Comparison of ENCODE assay signal across 21 cellular contexts in genomic region chr6:45746046-45746445, GRCh38.
DNase-seq lines count a peak whose midpoint lies in the region; ATAC-seq and TF ChIP-seq lines count a peak whose summit lies in the region.
"Had no signal": no experiment of that assay in that cellular context is flagged by ENCODE, and none has a peak within 500 bp of the region (broad histone marks: within the 10 kb centered on the region; RNA-seq: fewer than 3 reads in every experiment).

No MANE protein-coding gene starts in this region.

- no peak overlapping the region for H3K27ac ChIP-seq in A673 (ENCODE audit: low read depth, low read length, poor library complexity, severe bottlenecking)
- H3K27ac ChIP-seq: left lung, spleen, WERI-Rb-1 had no signal

- H3K36me3 ChIP-seq in A673 (ENCODE audit: insufficient read depth, low read length, poor library complexity, severe bottlenecking): no peaks in the 10 kb centered on the region
- H3K36me3 ChIP-seq: left lung, spleen, WERI-Rb-1 had no signal

- BruUV-seq in A673 (replicated peaks; lab: Mats Ljungman, UMichigan): no TSS peak

- ATAC-seq in SK-N-SH treated with all-trans-retinoic acid at 6 μM for 48 hours: peak; percentile 60; the same call in 2 of the 3 replicates
- ATAC-seq in HG03565 (IDR thresholded peaks at IDR 0.05; ENCODE audit: unreplicated experiment): no peak
- ATAC-seq in GM18907 (IDR thresholded peaks at IDR 0.05; ENCODE audit: unreplicated experiment): no peak
- ATAC-seq: activated naive CD8-positive, alpha-beta T cell treated with anti-CD3 and anti-CD28 coated beads, Interleukin-2, amount 50 U/mL, for 24 hours; left lung; stimulated activated naive B cell treated with anti-CD40 and anti-IgM and Interleukin-4, amounts not matched to agents 10 μg/mL and 1 μg/mL and 100 μg/mL, for 72 hours; T-cell had no signal

- no peak for TF ChIP-seq CTCF in A673 (conservative IDR thresholded peaks at IDR 0.05; ENCODE audit: low read depth, low read length)
- TF ChIP-seq CTCF in fibroblast of mammary gland (conservative IDR thresholded peaks at IDR 0.05; ENCODE audit: control insufficient read depth, insufficient read depth, low read depth, low read length): no peak

- POLR2A ChIA-PET in A673 (lab: Charles Lee; ENCODE audit: low non-redundant PET): no interaction called here

- peaks cover 9% of the 10 kb centered on the region for H3K9me3 ChIP-seq in A673 (ENCODE audit: low read depth, low read length, poor library complexity, severe bottlenecking)

- DNase-seq in A673 (ENCODE audit: low spot score) (peak; percentile 73), GM04503 (ENCODE audit: low read depth) (peak; percentile 23), fibroblast of mammary gland (ENCODE audit: low read depth) (peak; percentile 77), GOT3 (lab: John Stamatoyannopoulos, UW) (no peak), COLO829 (ENCODE audit: low spot score) (no peak)
- DNase-seq: ACHN; activated naive CD8-positive, alpha-beta T cell treated with anti-CD3 and anti-CD28 coated beads, Interleukin-2, amount 50 U/mL, for 24 hours; Calu3; Karpas-422; left lung; naive B cell; NCI-H1417 treated with DMSO at 0.1 percent for 48 hours; NCI-H510A; spleen; stimulated activated naive B cell treated with anti-CD40 and anti-IgM and Interleukin-4, amounts not matched to agents 10 μg/mL and 1 μg/mL and 100 μg/mL, for 72 hours; T-cell; trophoblast cell; WERI-Rb-1 had no signal

- no peaks in the 10 kb centered on the region for H3K27me3 ChIP-seq in A673 (replicated peaks; ENCODE audit: insufficient read depth, low read depth, low read length, poor library complexity)
- H3K27me3 ChIP-seq: left lung, spleen had no signal

- intact Hi-C loops in A673 (cut with micrococcal nuclease; ENCODE audit: unreplicated experiment): no loop called here

- peaks cover 8% of the 10 kb centered on the region for H3K4me1 ChIP-seq in A673 (ENCODE audit: insufficient read depth, low read length, poor library complexity, severe bottlenecking)

- H3K4me3 ChIP-seq in A673 (ENCODE audit: low read depth, low read length, poor library complexity, severe bottlenecking) (no peak overlapping the region), fibroblast of mammary gland (ENCODE audit: control insufficient read depth, low read depth, low read length) (no peak overlapping the region)
- H3K4me3 ChIP-seq: left lung, spleen had no signal

- CTCF ChIA-PET in A673 (lab: Charles Lee): no interaction called here

TF ChIP-seq in SK-N-SH treated with all-trans-retinoic acid at 6 μM for 48 hours, 23 proteins besides CTCF, POLR2A, EP300 and RAD21:
- TF ChIP-seq BACH2 (CRISPR knock-in tag; IDR thresholded peaks at IDR 0.05; ENCODE audit: borderline replicate concordance) (no peak), ISL1 (CRISPR knock-in tag; IDR thresholded peaks at IDR 0.05) (no peak), GLIS3 (CRISPR knock-in tag; IDR thresholded peaks at IDR 0.05) (no peak), SNAI2 (CRISPR knock-in tag; IDR thresholded peaks at IDR 0.05) (no peak), RARB (CRISPR knock-in tag; IDR thresholded peaks at IDR 0.05) (no peak), CSDC2 (CRISPR knock-in tag; IDR thresholded peaks at IDR 0.05) (no peak), TCF4 (CRISPR knock-in tag; IDR thresholded peaks at IDR 0.05; ENCODE audit: borderline replicate concordance) (no peak), ZNF565 (CRISPR knock-in tag; conservative IDR thresholded peaks at IDR 0.05; ENCODE audit: low read depth) (no peak), OSR1 (CRISPR knock-in tag; IDR thresholded peaks at IDR 0.05) (no peak), ESRRG (CRISPR knock-in tag; IDR thresholded peaks at IDR 0.05) (no peak), POU6F1 (CRISPR knock-in tag; IDR thresholded peaks at IDR 0.05; ENCODE audit: borderline replicate concordance, low read depth) (no peak), ZC3H10 (CRISPR knock-in tag; IDR thresholded peaks at IDR 0.05) (no peak), CREB5 (CRISPR knock-in tag; IDR thresholded peaks at IDR 0.05; ENCODE audit: low read depth) (no peak), CSRNP3 (CRISPR knock-in tag; IDR thresholded peaks at IDR 0.05) (no peak), PATZ1 (CRISPR knock-in tag; IDR thresholded peaks at IDR 0.05; ENCODE audit: borderline replicate concordance) (no peak), ARNTL (CRISPR knock-in tag; IDR thresholded peaks at IDR 0.05; ENCODE audit: borderline replicate concordance, low read depth) (no peak), ZNF8 (CRISPR knock-in tag; IDR thresholded peaks at IDR 0.05) (no peak)

Comparison
In these comparisons a context has a peak if more than half of its experiments do, and no peak if none do; other contexts are left out.
1. DNase-seq: peak in A673 (single experiment), GM04503 (single experiment) and fibroblast of mammary gland (single experiment); none in GOT3 (single experiment) and COLO829 (single experiment).